Comparison of ENCODE assay signal across 2 cellular contexts in the genomic region with DNA sequence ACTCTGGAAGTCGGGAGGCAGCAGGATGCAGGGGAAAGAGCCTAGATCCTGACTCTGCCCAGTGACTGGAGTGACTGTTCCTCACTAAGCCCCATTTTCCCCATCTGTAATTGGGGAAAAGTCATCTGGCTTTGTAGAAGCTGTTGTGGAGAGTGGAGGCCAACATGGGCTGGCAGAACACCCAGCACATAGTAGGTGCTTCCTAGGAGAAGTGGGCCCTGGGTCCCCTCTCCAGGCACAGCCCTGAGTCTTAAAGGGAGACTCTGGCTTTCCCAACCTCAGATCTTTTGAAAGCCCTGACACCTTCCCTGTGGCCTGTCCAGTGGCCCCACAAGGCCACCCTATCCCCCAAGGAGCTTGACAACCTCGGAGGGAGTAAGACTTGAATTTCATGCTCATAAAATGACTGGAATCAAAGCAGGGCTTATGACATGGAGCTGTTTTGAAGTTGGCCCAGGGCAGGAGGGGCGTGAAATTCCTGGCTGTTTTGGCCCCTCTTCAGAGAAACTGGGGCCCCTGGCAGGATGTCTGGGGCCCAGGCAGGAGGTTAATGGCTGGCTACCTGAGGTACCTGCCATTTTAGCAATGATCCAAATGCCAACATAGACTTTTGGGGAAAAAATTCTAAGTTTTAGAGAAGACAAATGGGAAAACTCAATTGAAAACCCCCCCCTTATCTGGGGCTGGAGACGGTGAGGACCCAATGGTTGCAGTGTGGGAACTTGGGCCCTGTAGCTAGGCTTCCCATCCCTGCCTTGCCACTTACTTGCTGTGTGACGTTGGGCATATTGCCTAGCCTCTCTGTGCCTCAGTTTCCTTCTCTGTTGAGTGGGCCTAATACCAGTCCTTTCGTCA.
TF ChIP-seq lines count a peak whose summit lies in the region.

No MANE protein-coding gene starts in this region.

TF ChIP-seq in HEK293, 187 proteins besides CTCF, POLR2A, EP300 and RAD21:
- TF ChIP-seq, protein P1, sequence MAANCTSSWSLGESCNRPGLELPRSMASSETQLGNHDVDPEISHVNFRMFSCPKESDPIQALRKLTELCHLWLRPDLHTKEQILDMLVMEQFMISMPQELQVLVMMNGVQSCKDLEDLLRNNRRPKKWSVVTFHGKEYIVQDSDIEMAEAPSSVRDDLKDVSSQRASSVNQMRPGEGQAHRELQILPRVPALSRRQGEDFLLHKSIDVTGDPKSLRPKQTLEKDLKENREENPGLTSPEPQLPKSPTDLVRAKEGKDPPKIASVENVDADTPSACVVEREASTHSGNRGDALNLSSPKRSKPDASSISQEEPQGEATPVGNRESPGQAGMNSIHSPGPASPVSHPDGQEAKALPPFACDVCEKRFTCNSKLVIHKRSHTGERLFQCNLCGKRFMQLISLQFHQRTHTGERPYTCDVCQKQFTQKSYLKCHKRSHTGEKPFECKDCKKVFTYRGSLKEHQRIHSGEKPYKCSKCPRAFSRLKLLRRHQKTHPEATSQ (tag by site-specific recombination; IDR thresholded peaks at IDR 0.05), result no peak
- TF ChIP-seq ZNF768 (tag by site-specific recombination; IDR thresholded peaks at IDR 0.05) (0 out of 2 replicates have a peak, but pooled peaks have one; percentile 11), SP3 (tag by site-specific recombination; IDR thresholded peaks at IDR 0.05) (no peak), GLIS1 (tag by site-specific recombination; IDR thresholded peaks at IDR 0.05) (peak; percentile 55), ZNF473 (tag by site-specific recombination; IDR thresholded peaks at IDR 0.05) (no peak)
TF ChIP-seq in HEK293: peak in this region for 2.

TF ChIP-seq in K562, 482 proteins besides CTCF, POLR2A, EP300 and RAD21:
- TF ChIP-seq, protein P2, sequence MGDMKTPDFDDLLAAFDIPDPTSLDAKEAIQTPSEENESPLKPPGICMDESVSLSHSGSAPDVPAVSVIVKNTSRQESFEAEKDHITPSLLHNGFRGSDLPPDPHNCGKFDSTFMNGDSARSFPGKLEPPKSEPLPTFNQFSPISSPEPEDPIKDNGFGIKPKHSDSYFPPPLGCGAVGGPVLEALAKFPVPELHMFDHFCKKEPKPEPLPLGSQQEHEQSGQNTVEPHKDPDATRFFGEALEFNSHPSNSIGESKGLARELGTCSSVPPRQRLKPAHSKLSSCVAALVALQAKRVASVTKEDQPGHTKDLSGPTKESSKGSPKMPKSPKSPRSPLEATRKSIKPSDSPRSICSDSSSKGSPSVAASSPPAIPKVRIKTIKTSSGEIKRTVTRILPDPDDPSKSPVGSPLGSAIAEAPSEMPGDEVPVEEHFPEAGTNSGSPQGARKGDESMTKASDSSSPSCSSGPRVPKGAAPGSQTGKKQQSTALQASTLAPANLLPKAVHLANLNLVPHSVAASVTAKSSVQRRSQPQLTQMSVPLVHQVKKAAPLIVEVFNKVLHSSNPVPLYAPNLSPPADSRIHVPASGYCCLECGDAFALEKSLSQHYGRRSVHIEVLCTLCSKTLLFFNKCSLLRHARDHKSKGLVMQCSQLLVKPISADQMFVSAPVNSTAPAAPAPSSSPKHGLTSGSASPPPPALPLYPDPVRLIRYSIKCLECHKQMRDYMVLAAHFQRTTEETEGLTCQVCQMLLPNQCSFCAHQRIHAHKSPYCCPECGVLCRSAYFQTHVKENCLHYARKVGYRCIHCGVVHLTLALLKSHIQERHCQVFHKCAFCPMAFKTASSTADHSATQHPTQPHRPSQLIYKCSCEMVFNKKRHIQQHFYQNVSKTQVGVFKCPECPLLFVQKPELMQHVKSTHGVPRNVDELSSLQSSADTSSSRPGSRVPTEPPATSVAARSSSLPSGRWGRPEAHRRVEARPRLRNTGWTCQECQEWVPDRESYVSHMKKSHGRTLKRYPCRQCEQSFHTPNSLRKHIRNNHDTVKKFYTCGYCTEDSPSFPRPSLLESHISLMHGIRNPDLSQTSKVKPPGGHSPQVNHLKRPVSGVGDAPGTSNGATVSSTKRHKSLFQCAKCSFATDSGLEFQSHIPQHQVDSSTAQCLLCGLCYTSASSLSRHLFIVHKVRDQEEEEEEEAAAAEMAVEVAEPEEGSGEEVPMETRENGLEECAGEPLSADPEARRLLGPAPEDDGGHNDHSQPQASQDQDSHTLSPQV (IDR thresholded peaks at IDR 0.05), result no peak
- TF ChIP-seq SREBF1 (IDR thresholded peaks at IDR 0.05; ENCODE audit: borderline replicate concordance, low read depth, low read length) (no peak), ARNT (IDR thresholded peaks at IDR 0.05) (no peak), ZFP36 (IDR thresholded peaks at IDR 0.05; ENCODE audit: low read depth, low read length, partially characterized antibody) (peak; percentile 15), NFE2L1 (tag; IDR thresholded peaks at IDR 0.05; ENCODE audit: borderline replicate concordance, low read depth) (no peak), NUFIP1 (IDR thresholded peaks at IDR 0.05; ENCODE audit: partially characterized antibody) (no peak), ZKSCAN1 (IDR thresholded peaks at IDR 0.05; ENCODE audit: low read depth, low read length) (peak; percentile 93), ZNF561 (CRISPR knock-in tag; conservative IDR thresholded peaks at IDR 0.05) (no peak), RBM25 (IDR thresholded peaks at IDR 0.05; ENCODE audit: low read depth, low read length, severe bottlenecking) (peak; percentile 51), TAF1 (IDR thresholded peaks at IDR 0.05; ENCODE audit: control insufficient read depth, extremely low read depth, insufficient read depth, low read length, severe bottlenecking) (no peak), ZNF668 (CRISPR knock-in tag; IDR thresholded peaks at IDR 0.05) (no peak), PML (IDR thresholded peaks at IDR 0.05; ENCODE audit: low read length) (no peak), ZNF764 (CRISPR knock-in tag; IDR thresholded peaks at IDR 0.05; ENCODE audit: low read depth) (no peak)
- TF ChIP-seq, protein P3, sequence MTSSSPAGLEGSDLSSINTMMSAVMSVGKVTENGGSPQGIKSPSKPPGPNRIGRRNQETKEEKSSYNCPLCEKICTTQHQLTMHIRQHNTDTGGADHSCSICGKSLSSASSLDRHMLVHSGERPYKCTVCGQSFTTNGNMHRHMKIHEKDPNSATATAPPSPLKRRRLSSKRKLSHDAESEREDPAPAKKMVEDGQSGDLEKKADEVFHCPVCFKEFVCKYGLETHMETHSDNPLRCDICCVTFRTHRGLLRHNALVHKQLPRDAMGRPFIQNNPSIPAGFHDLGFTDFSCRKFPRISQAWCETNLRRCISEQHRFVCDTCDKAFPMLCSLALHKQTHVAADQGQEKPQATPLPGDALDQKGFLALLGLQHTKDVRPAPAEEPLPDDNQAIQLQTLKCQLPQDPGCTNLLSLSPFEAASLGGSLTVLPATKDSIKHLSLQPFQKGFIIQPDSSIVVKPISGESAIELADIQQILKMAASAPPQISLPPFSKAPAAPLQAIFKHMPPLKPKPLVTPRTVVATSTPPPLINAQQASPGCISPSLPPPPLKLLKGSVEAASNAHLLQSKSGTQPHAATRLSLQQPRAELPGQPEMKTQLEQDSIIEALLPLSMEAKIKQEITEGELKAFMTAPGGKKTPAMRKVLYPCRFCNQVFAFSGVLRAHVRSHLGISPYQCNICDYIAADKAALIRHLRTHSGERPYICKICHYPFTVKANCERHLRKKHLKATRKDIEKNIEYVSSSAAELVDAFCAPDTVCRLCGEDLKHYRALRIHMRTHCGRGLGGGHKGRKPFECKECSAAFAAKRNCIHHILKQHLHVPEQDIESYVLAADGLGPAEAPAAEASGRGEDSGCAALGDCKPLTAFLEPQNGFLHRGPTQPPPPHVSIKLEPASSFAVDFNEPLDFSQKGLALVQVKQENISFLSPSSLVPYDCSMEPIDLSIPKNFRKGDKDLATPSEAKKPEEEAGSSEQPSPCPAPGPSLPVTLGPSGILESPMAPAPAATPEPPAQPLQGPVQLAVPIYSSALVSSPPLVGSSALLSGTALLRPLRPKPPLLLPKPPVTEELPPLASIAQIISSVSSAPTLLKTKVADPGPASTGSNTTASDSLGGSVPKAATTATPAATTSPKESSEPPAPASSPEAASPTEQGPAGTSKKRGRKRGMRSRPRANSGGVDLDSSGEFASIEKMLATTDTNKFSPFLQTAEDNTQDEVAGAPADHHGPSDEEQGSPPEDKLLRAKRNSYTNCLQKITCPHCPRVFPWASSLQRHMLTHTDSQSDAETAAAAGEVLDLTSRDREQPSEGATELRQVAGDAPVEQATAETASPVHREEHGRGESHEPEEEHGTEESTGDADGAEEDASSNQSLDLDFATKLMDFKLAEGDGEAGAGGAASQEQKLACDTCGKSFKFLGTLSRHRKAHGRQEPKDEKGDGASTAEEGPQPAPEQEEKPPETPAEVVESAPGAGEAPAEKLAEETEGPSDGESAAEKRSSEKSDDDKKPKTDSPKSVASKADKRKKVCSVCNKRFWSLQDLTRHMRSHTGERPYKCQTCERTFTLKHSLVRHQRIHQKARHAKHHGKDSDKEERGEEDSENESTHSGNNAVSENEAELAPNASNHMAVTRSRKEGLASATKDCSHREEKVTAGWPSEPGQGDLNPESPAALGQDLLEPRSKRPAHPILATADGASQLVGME (CRISPR knock-in tag; IDR thresholded peaks at IDR 0.05), result no peak
- TF ChIP-seq, protein P4, sequence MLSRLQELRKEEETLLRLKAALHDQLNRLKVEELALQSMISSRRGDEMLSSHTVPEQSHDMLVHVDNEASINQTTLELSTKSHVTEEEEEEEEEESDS (CRISPR knock-in tag; IDR thresholded peaks at IDR 0.05), result no peak
